Comparison of ENCODE assay signal across 18 cellular contexts in genomic region chr1:1345384-1345783, GRCh38. TPM values are rescaled to one million over a fixed set of nuclear protein-coding genes. Genes with fewer than 3 reads are reported as not detected.
A peak's percentile ranks its signal among the peaks of the same experiment; 100 is the strongest.
DNase-seq lines count a peak whose midpoint lies in the region; ATAC-seq, FAIRE-seq and TF ChIP-seq lines count a peak whose summit lies in the region.
"Had no signal": no experiment of that assay in that cellular context is flagged by ENCODE, and none has a peak within 500 bp of the region (broad histone marks: within the 10 kb centered on the region; RNA-seq: fewer than 3 reads in every experiment).

No MANE protein-coding gene starts in this region.

- no peak overlapping the region for H3K14ac ChIP-seq in IMR-90 (replicated peaks; ENCODE audit: low read depth, low read length)

- H4K20me1 ChIP-seq in IMR-90 (ENCODE audit: insufficient read depth, low read length): peaks cover 67% of the 10 kb centered on the region

- peak overlapping the region; percentile 97 for H3K4me2 ChIP-seq in A549
- H3K4me2 ChIP-seq in IMR-90 (ENCODE audit: low read depth, low read length): no peak overlapping the region
- H3K4me2 ChIP-seq: KMS-11 had no signal

- no peaks in the 10 kb centered on the region for H3K9me3 Mint-ChIP-seq in stimulated activated naive B cell treated with anti-CD40 and anti-IgM and Interleukin-4, amounts not matched to agents 10 μg/mL and 1 μg/mL and 100 μg/mL, for 72 hours
- H3K9me3 Mint-ChIP-seq: activated B cell treated with CpG ODN at 0.5 μM for 24 hours had no signal

- no peak for TF ChIP-seq POLR2A in A549 (IDR thresholded peaks at IDR 0.05; ENCODE audit: low read length)
- no peak for TF ChIP-seq POLR2A in IMR-90 (IDR thresholded peaks at IDR 0.05; ENCODE audit: low read depth, low read length)

- H3K4me1 Mint-ChIP-seq in stimulated activated naive B cell treated with anti-CD40 and anti-IgM and Interleukin-4, amounts not matched to agents 10 μg/mL and 1 μg/mL and 100 μg/mL, for 72 hours: peaks cover 12 to 37% of the 10 kb centered on the region in 2 donors

- H3K27me3 ChIP-seq in IMR-90 (ENCODE audit: control insufficient read depth, insufficient read depth, low read length): no peaks in the 10 kb centered on the region
- H3K27me3 ChIP-seq: gastroesophageal sphincter, tibial artery had no signal

- H3K4me3 Mint-ChIP-seq in stimulated activated naive B cell treated with anti-CD40 and anti-IgM and Interleukin-4, amounts not matched to agents 10 μg/mL and 1 μg/mL and 100 μg/mL, for 72 hours: no peak overlapping the region
- H3K4me3 Mint-ChIP-seq: activated B cell treated with CpG ODN at 0.5 μM for 24 hours; activated naive CD8-positive, alpha-beta T cell treated with anti-CD3 and anti-CD28 coated beads for 36 hours had no signal

- H3K4ac ChIP-seq in IMR-90 (ENCODE audit: low read depth, low read length): peak overlapping the region; percentile 61; the same call in 1 of the 2 replicates

- H3K27ac ChIP-seq in A549: peak overlapping the region; percentile 99 to 100
- no peak overlapping the region; the same call in 1 of the 2 replicates for H3K27ac ChIP-seq in IMR-90 (ENCODE audit: insufficient read depth, low read length)
- H3K27ac ChIP-seq: KMS-11, neutrophil, tibial artery had no signal

- peaks cover 45% of the 10 kb centered on the region for H3K4me1 ChIP-seq in A549
- peaks cover 30% of the 10 kb centered on the region for H3K4me1 ChIP-seq in IMR-90 (ENCODE audit: control insufficient read depth, insufficient read depth, low read length)

- H2AK9ac ChIP-seq in IMR-90 (replicated peaks; ENCODE audit: low read depth, low read length, poor library complexity): peak overlapping the region; percentile 87

- ATAC-seq in A549 (peak; percentile 8 to 31; a peak in 5 of 6 replicates), IMR-90 (ENCODE audit: low read depth) (no peak)
- ATAC-seq in stimulated activated naive B cell treated with anti-CD40 and anti-IgM and Interleukin-4, amounts not matched to agents 10 μg/mL and 1 μg/mL and 100 μg/mL, for 72 hours (replicated peaks): no peak
- ATAC-seq: gastroesophageal sphincter had no signal

- TF ChIP-seq EP300 in A549 (IDR thresholded peaks at IDR 0.05): no peak

- dilution Hi-C loops in IMR-90 (cut with HindIII; ENCODE audit: low sequenced_read_pairs, unreplicated experiment): no loop called here

- H3K79me1 ChIP-seq in IMR-90 (ENCODE audit: low read depth in 1 of 2, low read length in 2 of 2): peaks cover 12 to 66% of the 10 kb centered on the region in 2 experiments

- intact Hi-C loops in IMR-90 (cut with micrococcal nuclease): no loop called here

- no peak overlapping the region for H3K56ac ChIP-seq in IMR-90 (ENCODE audit: extremely low read depth, insufficient read depth, low read length)

- peak overlapping the region; percentile 73; the same call in 1 of the 2 replicates for H2AK5ac ChIP-seq in IMR-90 (ENCODE audit: low read depth, low read length)

- H3K18ac ChIP-seq in IMR-90 (ENCODE audit: low read depth, low read length): no peak overlapping the region

- H2BK15ac ChIP-seq in IMR-90 (ENCODE audit: low read depth, low read length): no peak overlapping the region

- H2BK120ac ChIP-seq in IMR-90 (ENCODE audit: low read depth, low read length): peak overlapping the region; percentile 40; the same call in 1 of the 2 replicates

- H3K36me3 ChIP-seq in IMR-90 (ENCODE audit: control insufficient read depth, insufficient read depth, low read length): peaks cover 13% of the 10 kb centered on the region

- in situ Hi-C loops in IMR-90 (cut with MboI; ENCODE audit: low sequenced_read_pairs) (no loop called here), astrocyte of the spinal cord (cut with HindIII; ENCODE audit: low sequenced_read_pairs) (no loop called here)

- H3K27ac Mint-ChIP-seq in stimulated activated naive B cell treated with anti-CD40 and anti-IgM and Interleukin-4, amounts not matched to agents 10 μg/mL and 1 μg/mL and 100 μg/mL, for 72 hours: no peak overlapping the region
- H3K27ac Mint-ChIP-seq: activated B cell treated with CpG ODN at 0.5 μM for 24 hours; activated naive CD8-positive, alpha-beta T cell treated with anti-CD3 and anti-CD28 coated beads for 36 hours had no signal

- H3K4me3 ChIP-seq in A549 (peak overlapping the region; percentile 28), IMR-90 (ENCODE audit: insufficient read depth, low read depth, low read length) (no peak overlapping the region), astrocyte of the spinal cord (ENCODE audit: low read depth, low read length) (no peak overlapping the region)
- H3K4me3 ChIP-seq: gastroesophageal sphincter, tibial artery had no signal

- no peak overlapping the region for H4K5ac ChIP-seq in IMR-90 (ENCODE audit: low read depth, low read length)

- WGBS in A549 (ENCODE audit: missing lambda C conversion rate): 0% methylated on average over 1 of the region's 16 CpGs
- 85% methylated on average over 8 of the region's 16 CpGs; no CpG with 5 or more reads in 1 of the 2 experiments for WGBS in IMR-90 (ENCODE audit: extremely low coverage in 2 of 2, insufficient read length in 1 of 2), 2 experiments

- BruUV-seq in IMR-90 (replicated peaks; lab: Mats Ljungman, UMichigan): no TSS peak

- H2BK20ac ChIP-seq in IMR-90 (ENCODE audit: low read depth, low read length): no peak overlapping the region

- peaks cover 8 to 14% of the 10 kb centered on the region in 2 donors for H3K36me3 Mint-ChIP-seq in stimulated activated naive B cell treated with anti-CD40 and anti-IgM and Interleukin-4, amounts not matched to agents 10 μg/mL and 1 μg/mL and 100 μg/mL, for 72 hours

- CTCF ChIA-PET in A549 (lab: Yijun Ruan, JAX): interaction anchor here (0.6 to 7.2 kb wide), 10 partner anchors 10 to 69 kb away, joined by 3 to 73 read pairs (median 6); partner anchors contain the start of gene TAS1R3
- CTCF ChIA-PET in IMR-90 (lab: Yijun Ruan, JAX): no interaction called here

- no peak for TF ChIP-seq RAD21 in A549 (conservative IDR thresholded peaks at IDR 0.05 in 1 of 2, IDR thresholded peaks at IDR 0.05 in 1 of 2)
- no peak for TF ChIP-seq RAD21 in IMR-90 (IDR thresholded peaks at IDR 0.05; ENCODE audit: low read length)

- H4K8ac ChIP-seq in IMR-90 (ENCODE audit: low read depth in 2 of 2, low read length in 2 of 2): peak overlapping the region in 1 of 2 experiments; percentile 40; a peak in 1 of 4 replicates

- no peaks in the 10 kb centered on the region for H3K27me3 Mint-ChIP-seq in stimulated activated naive B cell treated with anti-CD40 and anti-IgM and Interleukin-4, amounts not matched to agents 10 μg/mL and 1 μg/mL and 100 μg/mL, for 72 hours
- H3K27me3 Mint-ChIP-seq: activated B cell treated with CpG ODN at 0.5 μM for 24 hours; activated naive CD8-positive, alpha-beta T cell treated with anti-CD3 and anti-CD28 coated beads for 36 hours had no signal

- H2AFZ ChIP-seq in IMR-90 (replicated peaks; ENCODE audit: low read length, poor library complexity): no peak overlapping the region

- no peak for FAIRE-seq in A549 (lab: Jason Lieb, UNC)

- no peak overlapping the region for H3K23ac ChIP-seq in IMR-90 (ENCODE audit: low read depth, low read length)

- H4K91ac ChIP-seq in IMR-90 (ENCODE audit: insufficient read depth, low read depth, low read length): 0 out of 2 replicates have a peak overlapping the region, but pooled peaks have one; percentile 26

- POLR2A ChIA-PET in A549 (lab: Yijun Ruan, JAX) (interaction anchor here (1.0 kb wide), 1 partner anchor 9 kb away, joined by 3 read pairs; no protein-coding TSS in a partner anchor), IMR-90 (lab: Charles Lee; ENCODE audit: unreplicated experiment) (interaction anchor here (0.9 kb wide), 1 partner anchor 30 kb away, joined by 3 read pairs; the partner anchor contains the start of gene AURKAIP1)

- peak overlapping the region; percentile 72 for H2BK5ac ChIP-seq in IMR-90 (ENCODE audit: low read depth, low read length, poor library complexity, severe bottlenecking)

- DNase-seq in A549 (ENCODE audit: low read depth in 1 of 2, low spot score in 1 of 2) (no peak), IMR-90 (no peak), astrocyte of the spinal cord (ENCODE audit: low read depth, low spot score) (no peak), myocyte (ENCODE audit: low read depth) (peak; percentile 68), NCI-H1092 treated with DMSO at 0.1 percent for 48 hours (lab: John Stamatoyannopoulos, UW) (no peak), medulla oblongata (ENCODE audit: extremely low spot score) (no peak), putamen (ENCODE audit: low spot score) (no peak)
- DNase-seq in stimulated activated naive B cell treated with anti-CD40 and anti-IgM and Interleukin-4, amounts not matched to agents 10 μg/mL and 1 μg/mL and 100 μg/mL, for 72 hours: no peak
- DNase-seq: activated B cell treated with CpG ODN at 0.5 μM for 24 hours; activated CD8-positive, alpha-beta memory T cell treated with anti-CD3 and anti-CD28 coated beads, Interleukin-2, amount 50 U/mL, for 48 hours; cortex of kidney; DMS 273 treated with DMSO at 0.1 percent for 48 hours; NCI-H2029 treated with DMSO at 0.1 percent for 48 hours; tibial artery had no signal

- H3K9ac ChIP-seq in IMR-90 (ENCODE audit: low read depth, low read length): no peak overlapping the region
- H3K9ac ChIP-seq: KMS-11 had no signal

- peaks cover 13% of the 10 kb centered on the region for H3K9me1 ChIP-seq in IMR-90 (ENCODE audit: insufficient read depth, low read length)

- H3K9me3 ChIP-seq in A549: no peaks in the 10 kb centered on the region
- H3K9me3 ChIP-seq in IMR-90 (ENCODE audit: control insufficient read depth, insufficient read depth, low read length): no peaks in the 10 kb centered on the region
- H3K9me3 ChIP-seq: gastroesophageal sphincter, neutrophil, tibial artery had no signal

- TF ChIP-seq CTCF in A549 (IDR thresholded peaks at IDR 0.05) (no peak), IMR-90 (conservative IDR thresholded peaks at IDR 0.05; ENCODE audit: low read depth, low read length) (no peak), astrocyte of the spinal cord (IDR thresholded peaks at IDR 0.05; ENCODE audit: low read depth, low read length) (peak; percentile 22)

RNA-seq across cellular contexts. Expression of gene DVL1, which starts 3.8 kb away (rescaled TPM):
- polyA plus RNA-seq in A549 (2011; rRNA removed) (11.3 and 12.1 TPM in 2 replicates), A549 (2017; fragmentation: RNase III; extraction: RNeasy Plus Mini Kit Qiagen cat#74134 plus additional on column Dnase treatment) (42.7 to 48.3 TPM (median 43.9 TPM) in 3 replicates), IMR-90 (2012; rRNA removed) (35.9 and 47.6 TPM in 2 replicates)
- 32.0 and 46.1 TPM in 2 replicates for polyA plus RNA-seq in A549 (2012; cell fraction: cytosol; rRNA removed)
- 127 and 192 TPM in 2 replicates for polyA plus RNA-seq in A549 (2012; cell fraction: nucleus; rRNA removed)
- 7.5 and 13.2 TPM in 2 replicates for polyA minus RNA-seq in A549 (2011; rRNA and poly(A)+ RNA removed)
- total RNA-seq in IMR-90 (2012; rRNA removed) (27.2 and 27.5 TPM in 2 replicates), myocyte (121 and 137 TPM in 2 replicates)
- polyA plus RNA-seq in IMR-90 (2012; cell fraction: cytosol; rRNA removed): 17.5 and 35.8 TPM in 2 replicates
- polyA plus RNA-seq in IMR-90 (2012; cell fraction: nucleus; rRNA removed; ENCODE audit: low replicate concordance): 176 and 462 TPM in 2 replicates
- polyA plus RNA-seq in myocyte (2012): 85.5 TPM

RNA-seq across cellular contexts. Expression of gene MXRA8, which starts 13.0 kb away (rescaled TPM):
- polyA plus RNA-seq in A549 (2011; rRNA removed) (0.07 and 0.12 TPM in 2 replicates), A549 (2017; fragmentation: RNase III; extraction: RNeasy Plus Mini Kit Qiagen cat#74134 plus additional on column Dnase treatment) (0.09 to 0.22 TPM (median 0.13 TPM) in 3 replicates), IMR-90 (2012; rRNA removed) (469 and 502 TPM in 2 replicates)
- 0.15 and 0.21 TPM in 2 replicates for polyA plus RNA-seq in A549 (2012; cell fraction: cytosol; rRNA removed)
- polyA plus RNA-seq in A549 (2012; cell fraction: nucleus; rRNA removed): 0.50 and 0.70 TPM in 2 replicates
- polyA minus RNA-seq in A549 (2011; rRNA and poly(A)+ RNA removed): 0.19 TPM in 1 of 2 replicates, not detected in the other
- total RNA-seq in IMR-90 (2012; rRNA removed) (92.5 and 97.8 TPM in 2 replicates), myocyte (224 and 252 TPM in 2 replicates)
- polyA plus RNA-seq in IMR-90 (2012; cell fraction: cytosol; rRNA removed): 392 and 634 TPM in 2 replicates
- 1,013 and 2,455 TPM in 2 replicates for polyA plus RNA-seq in IMR-90 (2012; cell fraction: nucleus; rRNA removed; ENCODE audit: low replicate concordance)
- polyA plus RNA-seq in myocyte (2012): 360 TPM

RNA-seq across cellular contexts. Expression of gene TAS1R3, which starts 14.3 kb away (rescaled TPM):
- 0.05 and 0.07 TPM in 2 replicates for polyA plus RNA-seq in A549 (2011; rRNA removed)
- 0.07 and 0.18 TPM in 2 replicates for polyA plus RNA-seq in A549 (2012; cell fraction: cytosol; rRNA removed)
- 1.5 and 1.8 TPM in 2 replicates for polyA plus RNA-seq in A549 (2012; cell fraction: nucleus; rRNA removed)
- 0.14 to 0.24 TPM (median 0.15 TPM) in 3 replicates for polyA plus RNA-seq in A549 (2017; fragmentation: RNase III; extraction: RNeasy Plus Mini Kit Qiagen cat#74134 plus additional on column Dnase treatment)
- 0.05 TPM in 1 of 2 replicates, not detected in the other for polyA minus RNA-seq in A549 (2011; rRNA and poly(A)+ RNA removed)
- under 0.01 TPM in 1 of 2 replicates, not detected in the other for total RNA-seq in IMR-90 (2012; rRNA removed)
- polyA plus RNA-seq in IMR-90 (2012; rRNA removed): 0.05 and 0.06 TPM in 2 replicates
- polyA plus RNA-seq in IMR-90 (2012; cell fraction: cytosol; rRNA removed): 0.04 TPM in 1 of 2 replicates, not detected in the other
- polyA plus RNA-seq in IMR-90 (2012; cell fraction: nucleus; rRNA removed; ENCODE audit: low replicate concordance): 0.56 and 1.9 TPM in 2 replicates
- total RNA-seq in myocyte: 0.10 and 0.13 TPM in 2 replicates
- polyA plus RNA-seq in myocyte (2012): 0.32 TPM

RNA-seq across cellular contexts. Expression of gene CPTP, which starts 20.8 kb away (rescaled TPM):
- 3.9 and 4.3 TPM in 2 replicates for polyA plus RNA-seq in A549 (2011; rRNA removed)
- 9.1 and 14.9 TPM in 2 replicates for polyA plus RNA-seq in A549 (2012; cell fraction: cytosol; rRNA removed)
- polyA plus RNA-seq in A549 (2012; cell fraction: nucleus; rRNA removed): 10.2 and 16.9 TPM in 2 replicates
- polyA plus RNA-seq in A549 (2017; fragmentation: RNase III; extraction: RNeasy Plus Mini Kit Qiagen cat#74134 plus additional on column Dnase treatment): 10.2 to 11.9 TPM (median 10.7 TPM) in 3 replicates
- 3.6 and 3.8 TPM in 2 replicates for polyA minus RNA-seq in A549 (2011; rRNA and poly(A)+ RNA removed)
- total RNA-seq in IMR-90 (2012; rRNA removed): 2.7 and 3.1 TPM in 2 replicates
- polyA plus RNA-seq in IMR-90 (2012; rRNA removed): 12.1 and 15.4 TPM in 2 replicates
- polyA plus RNA-seq in IMR-90 (2012; cell fraction: cytosol; rRNA removed): 7.4 and 21.9 TPM in 2 replicates
- 5.6 and 16.7 TPM in 2 replicates for polyA plus RNA-seq in IMR-90 (2012; cell fraction: nucleus; rRNA removed; ENCODE audit: low replicate concordance)
- total RNA-seq in myocyte: 26.2 and 28.9 TPM in 2 replicates
- 18.2 TPM for polyA plus RNA-seq in myocyte (2012)

RNA-seq across cellular contexts. Expression of gene INTS11, which starts 20.9 kb away (rescaled TPM):
- polyA plus RNA-seq in A549 (2011; rRNA removed) (41.9 and 44.3 TPM in 2 replicates), A549 (2017; fragmentation: RNase III; extraction: RNeasy Plus Mini Kit Qiagen cat#74134 plus additional on column Dnase treatment) (62.9 to 71.2 TPM (median 62.9 TPM) in 3 replicates), IMR-90 (2012; rRNA removed) (123 and 134 TPM in 2 replicates)
- 88.3 and 102 TPM in 2 replicates for polyA plus RNA-seq in A549 (2012; cell fraction: cytosol; rRNA removed)
- polyA plus RNA-seq in A549 (2012; cell fraction: nucleus; rRNA removed): 344 and 409 TPM in 2 replicates
- polyA minus RNA-seq in A549 (2011; rRNA and poly(A)+ RNA removed): 116 and 130 TPM in 2 replicates
- total RNA-seq in IMR-90 (2012; rRNA removed) (52.5 and 56.1 TPM in 2 replicates), myocyte (74.5 and 76.4 TPM in 2 replicates)
- 64.0 and 101 TPM in 2 replicates for polyA plus RNA-seq in IMR-90 (2012; cell fraction: cytosol; rRNA removed)
- 495 and 1,105 TPM in 2 replicates for polyA plus RNA-seq in IMR-90 (2012; cell fraction: nucleus; rRNA removed; ENCODE audit: low replicate concordance)
- polyA plus RNA-seq in myocyte (2012): 84.8 TPM

Comparison
In these comparisons a context has a peak if more than half of its experiments do, and no peak if none do; other contexts are left out.
1. ATAC-seq: peak in A549 (2 of 2); none in IMR-90 (single experiment) and stimulated activated naive B cell treated with anti-CD40 and anti-IgM and Interleukin-4, amounts not matched to agents 10 μg/mL and 1 μg/mL and 100 μg/mL, for 72 hours (0 of 2).